In genomic region chr6:1075444-1075843, GRCh38 we compare ENCODE assay signal across 1 cellular context.
TF ChIP-seq lines count a peak whose summit lies in the region.

No MANE protein-coding gene starts in this region.

TF ChIP-seq in HepG2, 621 proteins besides CTCF, POLR2A, EP300 and RAD21 (continued from another document):
- TF ChIP-seq ZBTB14 (CRISPR knock-in tag; IDR thresholded peaks at IDR 0.05): no peak
- TF ChIP-seq ARID2 (CRISPR knock-in tag; IDR thresholded peaks at IDR 0.05; ENCODE audit: borderline replicate concordance): peak; percentile 76; the same call in 1 of the 2 replicates
